1 cellular context compared by ENCODE assay signal in genomic region chr3:72738752-72739520, GRCh38.
A peak's percentile ranks its signal among the peaks of the same experiment; 100 is the strongest.
TF ChIP-seq lines count a peak whose summit lies in the region.

No MANE protein-coding gene starts in this region.

TF ChIP-seq in HEK293, 187 proteins besides CTCF, POLR2A, EP300 and RAD21 (continued from another document):
- TF ChIP-seq PRDM10 (tag by site-specific recombination; IDR thresholded peaks at IDR 0.05) (peak; percentile 49), ZNF37A (tag by site-specific recombination; IDR thresholded peaks at IDR 0.05) (no peak), KLF1 (tag by site-specific recombination; IDR thresholded peaks at IDR 0.05) (peak; percentile 26; the same call in 1 of the 2 replicates), ZNF335 (tag by site-specific recombination; conservative IDR thresholded peaks at IDR 0.05) (peak; percentile 81), ZBTB17 (tag by site-specific recombination; IDR thresholded peaks at IDR 0.05) (no peak), ZBTB11 (tag by site-specific recombination; conservative IDR thresholded peaks at IDR 0.05; ENCODE audit: low read depth) (no peak), ZBTB20 (tag by site-specific recombination; IDR thresholded peaks at IDR 0.05) (no peak), KLF8 (tag by site-specific recombination; IDR thresholded peaks at IDR 0.05) (no peak)
